In genomic region chr20:50850721-50851286, GRCh38 we compare ENCODE assay signal across 18 cellular contexts. TPM values are rescaled to one million over a fixed set of nuclear protein-coding genes. Genes with fewer than 3 reads are reported as not detected.
DNase-seq lines count a peak whose midpoint lies in the region; ATAC-seq, FAIRE-seq and TF ChIP-seq lines count a peak whose summit lies in the region.
"Had no signal": no experiment of that assay in that cellular context is flagged by ENCODE, and none has a peak within 500 bp of the region (broad histone marks: within the 10 kb centered on the region; RNA-seq: fewer than 3 reads in every experiment).

No MANE protein-coding gene starts in this region.

- no TSS peak for BruUV-seq in GM12878 (replicated peaks; lab: Mats Ljungman, UMichigan)

- H3K18ac ChIP-seq in neuronal stem cell (ENCODE audit: low read length): peak overlapping the region; percentile 80

- CTCF ChIA-PET in GM12878 (lab: Yijun Ruan, JAX): no interaction called here

- peaks cover 1% of the 10 kb centered on the region for H3K79me1 ChIP-seq in neuronal stem cell (ENCODE audit: low read depth, low read length)

- H3K23ac ChIP-seq in neuronal stem cell (ENCODE audit: low read depth, low read length, poor library complexity): no peak overlapping the region

- DNase-seq in NCI-H2227 (lab: John Stamatoyannopoulos, UW; ENCODE audit: unreplicated experiment): peak; percentile 28
- no peak for DNase-seq in NCI-H2227 treated with DMSO at 0.1 percent for 48 hours (lab: John Stamatoyannopoulos, UW)
- DNase-seq in NCI-H226: peak; percentile 88
- no peak for DNase-seq in GM12878 (ENCODE audit: low read depth, low spot score)
- no peak for DNase-seq in neuronal stem cell (ENCODE audit: low spot score)
- no peak for DNase-seq in stimulated activated naive B cell treated with anti-CD40 and anti-IgM and Interleukin-4, amounts not matched to agents 10 μg/mL and 1 μg/mL and 100 μg/mL, for 72 hours
- DNase-seq in NCI-H1694 treated with DMSO at 0.1 percent for 48 hours (lab: John Stamatoyannopoulos, UW): no peak
- DNase-seq: activated CD4-positive, alpha-beta T cell treated with anti-CD3 and anti-CD28 coated beads, Interleukin-2, amount 10 ng/mL, durations not matched to agents 7 days and 5 days; CD4-positive, CD25-positive, alpha-beta regulatory T cell; dermis blood vessel endothelial cell; esophagus squamous epithelium; kidney glomerular epithelial cell; NCI-H524 treated with DMSO at 0.1 percent for 48 hours; stimulated activated CD4-positive, alpha-beta T cell treated with anti-CD3 and anti-CD28 coated beads, Interleukin-12 subunit alpha, Interleukin-12 subunit beta, amount 100 ng/mL, for 4 hours; T-helper 2 cell had no signal

- H3K27ac Mint-ChIP-seq in stimulated activated naive B cell treated with anti-CD40 and anti-IgM and Interleukin-4, amounts not matched to agents 10 μg/mL and 1 μg/mL and 100 μg/mL, for 72 hours: no peak overlapping the region
- H3K27ac Mint-ChIP-seq: activated CD4-positive, alpha-beta T cell treated with anti-CD3 and anti-CD28 coated beads, Interleukin-2, amount 10 ng/mL, durations not matched to agents 7 days and 5 days; activated T-helper 2 cell treated with anti-CD3 and anti-CD28 coated beads, Interferon-gamma antibody, Interleukin-2, Interleukin-4, amounts not matched to agents 10 μg/mL and 5 μg/mL and 100 μg/mL, durations not matched to agents 14 hours and 24 hours and 36 hours; CD4-positive, CD25-positive, alpha-beta regulatory T cell had no signal

- no peak for TF ChIP-seq EP300 in GM12878 (IDR thresholded peaks at IDR 0.05; ENCODE audit: borderline replicate concordance in 1 of 2, control insufficient read depth in 1 of 2, low read depth in 2 of 2, low read length in 2 of 2)

- peaks cover 33% of the 10 kb centered on the region for H3K4me1 ChIP-seq in GM12878 (ENCODE audit: control insufficient read depth, insufficient read depth, low read length)
- peaks cover 0 to 8% of the 10 kb centered on the region in 2 donors for H3K4me1 ChIP-seq in neuronal stem cell (ENCODE audit: control insufficient read depth in 2 of 2, insufficient read depth in 1 of 2, low read depth in 1 of 2, low read length in 2 of 2)

- H4K20me1 ChIP-seq in GM12878 (ENCODE audit: control insufficient read depth, insufficient read depth): no peaks in the 10 kb centered on the region

- H4K8ac ChIP-seq in neuronal stem cell (ENCODE audit: low read depth, low read length): no peak overlapping the region

- H3K27me3 ChIP-seq in GM12878 (replicated peaks in 1 of 2; ENCODE audit: control insufficient read depth in 2 of 2, insufficient read depth in 2 of 2, low read length in 1 of 2) (no peaks in the 10 kb centered on the region), neuronal stem cell (ENCODE audit: control insufficient read depth in 3 of 3, insufficient read depth in 3 of 3, low read depth in 1 of 3, low read length in 3 of 3) (no peaks in the 10 kb centered on the region)
- H3K27me3 ChIP-seq: esophagus squamous epithelium had no signal

- H3K4me1 Mint-ChIP-seq in stimulated activated naive B cell treated with anti-CD40 and anti-IgM and Interleukin-4, amounts not matched to agents 10 μg/mL and 1 μg/mL and 100 μg/mL, for 72 hours: peaks cover 28 to 32% of the 10 kb centered on the region in 2 donors

- no peak overlapping the region for H3K4me3 Mint-ChIP-seq in stimulated activated naive B cell treated with anti-CD40 and anti-IgM and Interleukin-4, amounts not matched to agents 10 μg/mL and 1 μg/mL and 100 μg/mL, for 72 hours
- H3K4me3 Mint-ChIP-seq: activated CD4-positive, alpha-beta T cell treated with anti-CD3 and anti-CD28 coated beads, Interleukin-2, amount 10 ng/mL, durations not matched to agents 7 days and 5 days; CD4-positive, CD25-positive, alpha-beta regulatory T cell had no signal

- WGBS in GM12878 (ENCODE audit: insufficient coverage, insufficient replicate concordance, low lambda C conversion rate, missing lambda C conversion rate): 92% methylated on average over 9 of the region's 13 CpGs
- WGBS in neuronal stem cell (ENCODE audit: extremely low coverage in 2 of 2, insufficient read length in 2 of 2, insufficient replicate concordance in 1 of 2), 2 donors: no CpG with 5 or more reads among the region's 13 CpGs

- TF ChIP-seq CTCF in GM12878 (IDR thresholded peaks at IDR 0.05 in 2 of 3, conservative IDR thresholded peaks at IDR 0.05 in 1 of 3; ENCODE audit: control insufficient read depth in 2 of 3, extremely low read depth in 1 of 3, insufficient read depth in 1 of 3, low read depth in 3 of 3, low read length in 3 of 3): no peak

- H4K91ac ChIP-seq in neuronal stem cell (ENCODE audit: low read depth, low read length, poor library complexity): no peak overlapping the region

- no peak overlapping the region for H2AFZ ChIP-seq in GM12878 (ENCODE audit: control insufficient read depth, low read depth, low read length)
- H2AFZ ChIP-seq in neuronal stem cell (ENCODE audit: low read length): no peak overlapping the region

- ATAC-seq in GM12878: no peak
- ATAC-seq in stimulated activated naive B cell treated with anti-CD40 and anti-IgM and Interleukin-4, amounts not matched to agents 10 μg/mL and 1 μg/mL and 100 μg/mL, for 72 hours (replicated peaks): no peak
- ATAC-seq in GM18520 (IDR thresholded peaks at IDR 0.05; ENCODE audit: unreplicated experiment): no peak

- no peaks in the 10 kb centered on the region for H3K9me3 Mint-ChIP-seq in stimulated activated naive B cell treated with anti-CD40 and anti-IgM and Interleukin-4, amounts not matched to agents 10 μg/mL and 1 μg/mL and 100 μg/mL, for 72 hours
- H3K9me3 Mint-ChIP-seq: activated CD4-positive, alpha-beta T cell treated with anti-CD3 and anti-CD28 coated beads, Interleukin-2, amount 10 ng/mL, durations not matched to agents 7 days and 5 days; activated T-helper 2 cell treated with anti-CD3 and anti-CD28 coated beads, Interferon-gamma antibody, Interleukin-2, Interleukin-4, amounts not matched to agents 10 μg/mL and 5 μg/mL and 100 μg/mL, durations not matched to agents 14 hours and 24 hours and 36 hours; CD4-positive, CD25-positive, alpha-beta regulatory T cell had no signal

- peak overlapping the region; percentile 40 for H2AK5ac ChIP-seq in neuronal stem cell (ENCODE audit: low read depth, low read length)

- H3K36me3 ChIP-seq in GM12878 (ENCODE audit: control insufficient read depth in 2 of 2, insufficient read depth in 2 of 2, low read length in 1 of 2): peaks cover 6 to 10% of the 10 kb centered on the region in 2 experiments; a peak in 3 of 4 replicates
- H3K36me3 ChIP-seq in neuronal stem cell (replicated peaks in 1 of 2; ENCODE audit: control insufficient read depth in 2 of 2, insufficient read depth in 2 of 2, low read length in 2 of 2): peaks cover 0 to 2% of the 10 kb centered on the region in 2 donors
- H3K36me3 ChIP-seq: esophagus squamous epithelium had no signal

- peaks cover 4% of the 10 kb centered on the region for H3K79me2 ChIP-seq in GM12878 (ENCODE audit: control insufficient read depth, insufficient read depth, low read length)

- no peak overlapping the region for H2BK12ac ChIP-seq in neuronal stem cell (ENCODE audit: low read length)

- H2BK120ac ChIP-seq in neuronal stem cell (ENCODE audit: low read depth, low read length): no peak overlapping the region

- FAIRE-seq in GM12878 (lab: Jason Lieb, UNC): no peak

- peak overlapping the region; percentile 22; the same call in 1 of the 2 replicates for H3K27ac ChIP-seq in GM12878 (ENCODE audit: control insufficient read depth, insufficient read depth)
- no peak overlapping the region for H3K27ac ChIP-seq in neuronal stem cell (replicated peaks; ENCODE audit: low read length)
- H3K27ac ChIP-seq: 22Rv1, esophagus squamous epithelium had no signal

- H3K4me2 ChIP-seq in GM12878 (ENCODE audit: control insufficient read depth, insufficient read depth): no peak overlapping the region
- no peak overlapping the region for H3K4me2 ChIP-seq in neuronal stem cell (ENCODE audit: insufficient read depth, low read length, poor library complexity, severe bottlenecking)

- in situ Hi-C loops in GM12878 (cut with MboI): no loop called here

- POLR2A ChIA-PET in GM12878 (lab: Charles Lee): no interaction called here

- peaks cover 21 to 38% of the 10 kb centered on the region in 2 donors for H3K36me3 Mint-ChIP-seq in stimulated activated naive B cell treated with anti-CD40 and anti-IgM and Interleukin-4, amounts not matched to agents 10 μg/mL and 1 μg/mL and 100 μg/mL, for 72 hours

- intact Hi-C loops in GM12878 (cut with micrococcal nuclease; ENCODE audit: unreplicated experiment): no loop called here

- no peak overlapping the region for H3K14ac ChIP-seq in neuronal stem cell (ENCODE audit: low read length)

- H3K9me3 ChIP-seq in GM12878 (replicated peaks; ENCODE audit: control insufficient read depth, insufficient read depth, low read length) (no peaks in the 10 kb centered on the region), neuronal stem cell (replicated peaks in 1 of 2; ENCODE audit: control insufficient read depth in 2 of 2, insufficient read depth in 1 of 2, low read depth in 1 of 2, low read length in 2 of 2) (no peaks in the 10 kb centered on the region)
- H3K9me3 ChIP-seq: esophagus squamous epithelium had no signal

- RAD21 ChIA-PET in GM12878 (lab: Charles Lee; ENCODE audit: unreplicated experiment): no interaction called here

- no peak for TF ChIP-seq POLR2A in GM12878 (IDR thresholded peaks at IDR 0.05; ENCODE audit: low read depth, low read length)

- SMC1A ChIA-PET in GM12878 (lab: Charles Lee; ENCODE audit: uncharacterized antibody, unreplicated experiment): no interaction called here

- TF ChIP-seq RAD21 in GM12878 (IDR thresholded peaks at IDR 0.05; ENCODE audit: insufficient read depth, low read depth, low read length): no peak

- no peak overlapping the region for H3K4ac ChIP-seq in neuronal stem cell (ENCODE audit: low read length)

- H3K4me3 ChIP-seq in GM12878 (no peak overlapping the region), neuronal stem cell (ENCODE audit: low read length in 2 of 2) (no peak overlapping the region)
- H3K4me3 ChIP-seq: esophagus squamous epithelium had no signal

- H2BK5ac ChIP-seq in neuronal stem cell (ENCODE audit: low read length): no peak overlapping the region

- no peaks in the 10 kb centered on the region for H3K27me3 Mint-ChIP-seq in stimulated activated naive B cell treated with anti-CD40 and anti-IgM and Interleukin-4, amounts not matched to agents 10 μg/mL and 1 μg/mL and 100 μg/mL, for 72 hours
- H3K27me3 Mint-ChIP-seq: activated CD4-positive, alpha-beta T cell treated with anti-CD3 and anti-CD28 coated beads, Interleukin-2, amount 10 ng/mL, durations not matched to agents 7 days and 5 days; CD4-positive, CD25-positive, alpha-beta regulatory T cell had no signal

- H3K9ac ChIP-seq in GM12878 (ENCODE audit: control insufficient read depth, insufficient read depth, low read length) (no peak overlapping the region), neuronal stem cell (ENCODE audit: low read depth, low read length, poor library complexity) (no peak overlapping the region)

- no peak overlapping the region for H2BK15ac ChIP-seq in neuronal stem cell (ENCODE audit: low read length)

RNA-seq across cellular contexts. Expression of gene BCAS4, which starts 55.9 kb away (rescaled TPM):
- total RNA-seq in GM12878 (2013; cell fraction: nucleolus; rRNA removed): 33.2 and 41.2 TPM in 2 replicates
- total RNA-seq in GM12878 (2014; rRNA removed) (196 and 212 TPM in 2 replicates), GM12878 (2014; rRNA removed; fragmentation: Illumina TruSeq; extraction: Trizol) (30.7 and 40.4 TPM in 2 replicates), GM12878 (2021) (84.3 and 90.1 TPM in 2 replicates)
- 197 TPM for polyA plus RNA-seq in GM12878 (2011; ENCODE audit: low read depth)
- polyA plus RNA-seq in GM12878 (2011; rRNA removed) (21.8 and 31.5 TPM in 2 replicates), GM12878 (2014; fragmentation: Illumina TruSeq; extraction: Trizol) (19.5 and 30.1 TPM in 2 replicates), GM12878 (2014; fragmentation: Nextera tagmentation; extraction: Ambion mirVana) (10 to 100 TPM; 14.8 to 34.2 TPM), GM12878 (2014; rRNA removed) (214 and 266 TPM in 2 replicates), GM12878 (2016; fragmentation: Nextera tagmentation; extraction: Ambion mirVana) (100 to 1,000 TPM; 127 to 132 TPM)
- 28.9 and 69.9 TPM in 2 replicates for polyA plus RNA-seq in GM12878 (2011; cell fraction: cytosol; rRNA removed)
- polyA plus RNA-seq in GM12878 (2011; cell fraction: nucleus; rRNA removed): 43.0 and 45.6 TPM in 2 replicates
- polyA plus RNA-seq in GM12878 (2012): 87.8 and 101 TPM in 2 replicates
- polyA minus RNA-seq in GM12878 (2011; rRNA and poly(A)+ RNA removed): 13.5 and 16.0 TPM in 2 replicates
- 5.9 and 7.5 TPM in 2 replicates for polyA minus RNA-seq in GM12878 (2011; cell fraction: cytosol; rRNA and poly(A)+ RNA removed)
- 13.7 and 22.7 TPM in 2 replicates for polyA minus RNA-seq in GM12878 (2011; cell fraction: nucleus; rRNA and poly(A)+ RNA removed)
- 17.8 TPM for polyA plus RNA-seq in neuronal stem cell (2013, experiment 1 of 2)
- 14.9 TPM for polyA plus RNA-seq in neuronal stem cell (2013, experiment 2 of 2)

Comparison
In these comparisons a context has a peak if more than half of its experiments do, and no peak if none do; other contexts are left out.
1. DNase-seq: peak in NCI-H2227 (single experiment) and NCI-H226 (single experiment); none in NCI-H2227 treated with DMSO at 0.1 percent for 48 hours (single experiment), GM12878 (single experiment), neuronal stem cell (single experiment), stimulated activated naive B cell treated with anti-CD40 and anti-IgM and Interleukin-4, amounts not matched to agents 10 μg/mL and 1 μg/mL and 100 μg/mL, for 72 hours (single experiment) and NCI-H1694 treated with DMSO at 0.1 percent for 48 hours (single experiment).